8 cellular contexts compared by ENCODE assay signal in genomic region chr4:84327526-84327925, GRCh38.
"Had no signal": no experiment of that assay in that cellular context is flagged by ENCODE, and none has a peak within 500 bp of the region (broad histone marks: within the 10 kb centered on the region; RNA-seq: fewer than 3 reads in every experiment).

No MANE protein-coding gene starts in this region.

- DNase-seq: GM23248, GOT3, H7, HFFc6, KBM-7 had no signal

- H3K27ac ChIP-seq: GM23248 had no signal

- ATAC-seq: HCT116, HepG2 had no signal

- H3K4me3 ChIP-seq: GM23248, HAP-1 had no signal

- H3K36me3 ChIP-seq: HAP-1 had no signal

- H3K9ac ChIP-seq: GM23248 had no signal

- H2AFZ ChIP-seq: GM23248 had no signal
